1 cellular context compared by ENCODE assay signal in genomic region chr22:30294066-30294465, GRCh38.
TF ChIP-seq lines count a peak whose summit lies in the region.

No MANE protein-coding gene starts in this region.

TF ChIP-seq in SK-N-SH treated with all-trans-retinoic acid at 6 μM for 48 hours, 23 proteins besides CTCF, POLR2A, EP300 and RAD21 (continued from another document):
- TF ChIP-seq CSRNP3 (CRISPR knock-in tag; IDR thresholded peaks at IDR 0.05), result no peak
- no peak for TF ChIP-seq CREB5 (CRISPR knock-in tag; IDR thresholded peaks at IDR 0.05; ENCODE audit: low read depth)
- no peak for TF ChIP-seq ZNF565 (CRISPR knock-in tag; conservative IDR thresholded peaks at IDR 0.05; ENCODE audit: low read depth)
- TF ChIP-seq CSDC2 (CRISPR knock-in tag; IDR thresholded peaks at IDR 0.05), result no peak
- TF ChIP-seq ZNF70 (CRISPR knock-in tag; IDR thresholded peaks at IDR 0.05), result no peak
- TF ChIP-seq ZC3H10 (CRISPR knock-in tag; IDR thresholded peaks at IDR 0.05), result no peak
- TF ChIP-seq TSHZ2 (CRISPR knock-in tag; IDR thresholded peaks at IDR 0.05), result no peak
- TF ChIP-seq ESRRG (CRISPR knock-in tag; IDR thresholded peaks at IDR 0.05), result no peak
- no peak for TF ChIP-seq RARB (CRISPR knock-in tag; IDR thresholded peaks at IDR 0.05)
- TF ChIP-seq BACH2 (CRISPR knock-in tag; IDR thresholded peaks at IDR 0.05; ENCODE audit: borderline replicate concordance), result no peak
- no peak for TF ChIP-seq GLIS3 (CRISPR knock-in tag; IDR thresholded peaks at IDR 0.05)
- TF ChIP-seq ARNTL (CRISPR knock-in tag; IDR thresholded peaks at IDR 0.05; ENCODE audit: borderline replicate concordance, low read depth), result no peak
- TF ChIP-seq ISL1 (CRISPR knock-in tag; IDR thresholded peaks at IDR 0.05), result no peak
